Comparison of ENCODE assay signal across 8 cellular contexts in genomic region chr13:33728271-33729037, GRCh38.
A peak's percentile ranks its signal among the peaks of the same experiment; 100 is the strongest.
DNase-seq lines count a peak whose midpoint lies in the region; ATAC-seq and TF ChIP-seq lines count a peak whose summit lies in the region.

No MANE protein-coding gene starts in this region.

- H3K4me2 ChIP-seq in BLaER1, result peak overlapping the region; percentile 59

- H3K9ac ChIP-seq in BLaER1, result no peak overlapping the region

- DNase-seq in amniotic epithelial cell (ENCODE audit: low read depth) (peak; percentile 24), psoas muscle (peak; percentile 26 to 55), GM19240 (ENCODE audit: insufficient read length, low spot score) (no peak), inferior parietal cortex (ENCODE audit: extremely low spot score) (no peak)
- DNase-seq in activated naive CD8-positive, alpha-beta T cell treated with anti-CD3 and anti-CD28 coated beads, Interleukin-2, amount 50 U/mL, for 24 hours, result no peak

- no peaks in the 10 kb centered on the region for H3K27me3 ChIP-seq in BLaER1
- no peaks in the 10 kb centered on the region for H3K27me3 ChIP-seq in psoas muscle (ENCODE audit: insufficient read depth in 3 of 3, low read length in 2 of 3)

- no peaks in the 10 kb centered on the region for H3K27me3 Mint-ChIP-seq in activated naive CD8-positive, alpha-beta T cell treated with anti-CD3 and anti-CD28 coated beads, Interleukin-2, amount 50 U/mL, for 24 hours

- H3K4me1 ChIP-seq in BLaER1, result peaks cover 24% of the 10 kb centered on the region
- no peaks in the 10 kb centered on the region for H3K4me1 ChIP-seq in psoas muscle

- no peaks in the 10 kb centered on the region for H4K20me1 ChIP-seq in BLaER1

- H3K27ac Mint-ChIP-seq in activated naive CD8-positive, alpha-beta T cell treated with anti-CD3 and anti-CD28 coated beads, Interleukin-2, amount 50 U/mL, for 24 hours, result no peak overlapping the region

- peaks cover 13% of the 10 kb centered on the region for H3K4me1 Mint-ChIP-seq in activated naive CD8-positive, alpha-beta T cell treated with anti-CD3 and anti-CD28 coated beads, Interleukin-2, amount 50 U/mL, for 24 hours

- H3K36me3 ChIP-seq in BLaER1, result no peaks in the 10 kb centered on the region
- no peaks in the 10 kb centered on the region for H3K36me3 ChIP-seq in psoas muscle (ENCODE audit: insufficient read depth in 1 of 2, low read depth in 1 of 2)

- TF ChIP-seq CTCF in psoas muscle (IDR thresholded peaks at IDR 0.05), result no peak

- H3K27ac ChIP-seq in BLaER1, result peak overlapping the region; percentile 25; the same call in 1 of the 2 replicates
- H3K27ac ChIP-seq in psoas muscle, result no peak overlapping the region

- no peaks in the 10 kb centered on the region for H3K9me3 Mint-ChIP-seq in activated naive CD8-positive, alpha-beta T cell treated with anti-CD3 and anti-CD28 coated beads, Interleukin-2, amount 50 U/mL, for 24 hours

- H3K9me3 ChIP-seq in BLaER1, result no peaks in the 10 kb centered on the region
- no peaks in the 10 kb centered on the region for H3K9me3 ChIP-seq in psoas muscle

- WGBS in psoas muscle, 3 donors, result 30 to 52% (median 51%) methylated on average over 7 of the region's 7 CpGs

- H3K4me3 ChIP-seq in BLaER1, result no peak overlapping the region
- no peak overlapping the region for H3K4me3 ChIP-seq in psoas muscle

- intact Hi-C loops in psoas muscle (cut with DNase I), result loop anchor here in 1 of 2 donors (5.0 to 10.0 kb wide), 2 partner anchors 184 to 496 kb away; no protein-coding TSS in a partner anchor

- ATAC-seq in GM19395 (IDR thresholded peaks at IDR 0.05; ENCODE audit: unreplicated experiment) (peak; percentile 89), HG03175 (IDR thresholded peaks at IDR 0.05; ENCODE audit: unreplicated experiment) (peak; percentile 88), psoas muscle (peak in 1 of 4 donors; percentile 47)
- ATAC-seq in activated naive CD8-positive, alpha-beta T cell treated with anti-CD3 and anti-CD28 coated beads, Interleukin-2, amount 50 U/mL, for 24 hours, result no peak

- no peak overlapping the region for H3K4me3 Mint-ChIP-seq in activated naive CD8-positive, alpha-beta T cell treated with anti-CD3 and anti-CD28 coated beads, Interleukin-2, amount 50 U/mL, for 24 hours

- no peaks in the 10 kb centered on the region for H3K36me3 Mint-ChIP-seq in activated naive CD8-positive, alpha-beta T cell treated with anti-CD3 and anti-CD28 coated beads, Interleukin-2, amount 50 U/mL, for 24 hours (ENCODE audit: low read depth)

Comparison
In these comparisons a context has a peak if more than half of its experiments do, and no peak if none do; other contexts are left out.
1. DNase-seq: peak in amniotic epithelial cell (single experiment) and psoas muscle (2 of 2); none in activated naive CD8-positive, alpha-beta T cell treated with anti-CD3 and anti-CD28 coated beads, Interleukin-2, amount 50 U/mL, for 24 hours (single experiment), GM19240 (single experiment) and inferior parietal cortex (single experiment).